In genomic region chr11:84247931-84248330, GRCh38 we compare ENCODE assay signal across 20 cellular contexts.
DNase-seq lines count a peak whose midpoint lies in the region; ATAC-seq and TF ChIP-seq lines count a peak whose summit lies in the region.
"Had no signal": no experiment of that assay in that cellular context is flagged by ENCODE, and none has a peak within 500 bp of the region (broad histone marks: within the 10 kb centered on the region; RNA-seq: fewer than 3 reads in every experiment).

No MANE protein-coding gene starts in this region.

- no peaks in the 10 kb centered on the region for H3K9me3 ChIP-seq in left ventricle myocardium inferior (replicated peaks)
- H3K9me3 ChIP-seq: uterus had no signal

- H3K4me2 ChIP-seq in mesendoderm (ENCODE audit: low read length) = no peak overlapping the region

- H2BK5ac ChIP-seq in mesendoderm (ENCODE audit: low read length) = no peak overlapping the region

- no peaks in the 10 kb centered on the region for H3K27me3 ChIP-seq in left ventricle myocardium inferior (ENCODE audit: low read depth)
- no peaks in the 10 kb centered on the region for H3K27me3 ChIP-seq in dorsolateral prefrontal cortex
- no peaks in the 10 kb centered on the region for H3K27me3 ChIP-seq in mesendoderm (ENCODE audit: insufficient read depth, low read length, poor library complexity)
- H3K27me3 ChIP-seq: cardiac muscle cell, uterus had no signal

- no peak overlapping the region for H3K4ac ChIP-seq in mesendoderm (ENCODE audit: low read depth, low read length)

- intact Hi-C loops in Right ventricle myocardium inferior (cut with DNase I) (no loop called here), left ventricle myocardium inferior (cut with micrococcal nuclease) (no loop called here), dorsolateral prefrontal cortex (cut with DNase I) (no loop called here)

- no peak overlapping the region for H3K9ac ChIP-seq in mesendoderm (ENCODE audit: low read length)

- H3K79me2 ChIP-seq in mesendoderm (ENCODE audit: control insufficient read depth, insufficient read depth, low read length) = no peaks in the 10 kb centered on the region

- DNase-seq in Right ventricle myocardium inferior (ENCODE audit: missing footprints) (no peak), left ventricle myocardium inferior (no peak), NCI-H526 treated with DMSO at 0.1 percent for 48 hours (lab: John Stamatoyannopoulos, UW) (peak; percentile 31), dorsolateral prefrontal cortex (no peak), NCI-H2171 treated with DMSO at 0.1 percent for 48 hours (lab: John Stamatoyannopoulos, UW) (no peak), mesendoderm (no peak), NCI-H2227 (lab: John Stamatoyannopoulos, UW; ENCODE audit: unreplicated experiment) (no peak), NCI-H2029 treated with DMSO at 0.1 percent for 48 hours (lab: John Stamatoyannopoulos, UW) (no peak)
- DNase-seq: ACHN; activated CD4-positive, alpha-beta T cell treated with anti-CD3 and anti-CD28 coated beads for 48 hours; activated naive CD8-positive, alpha-beta T cell treated with anti-CD3 and anti-CD28 coated beads, Interleukin-2, amount 50 U/mL, for 24 hours; HCEC 1CT; mammary epithelial cell; NCI-H510A; nucleus accumbens; T-helper 1 cell; uterus had no signal

- H3K56ac ChIP-seq in mesendoderm (ENCODE audit: low read length) = no peak overlapping the region

- H3K27ac ChIP-seq in left ventricle myocardium inferior (replicated peaks) (no peak overlapping the region), dorsolateral prefrontal cortex (peak overlapping the region in 32 of 59 donors; percentile 0 to 77 (median 48)), mesendoderm (ENCODE audit: low read depth, low read length) (no peak overlapping the region)
- H3K27ac ChIP-seq: C4-2B, cardiac muscle cell, epithelial cell of prostate, uterus had no signal

- H3K4me3 ChIP-seq in left ventricle myocardium inferior (no peak overlapping the region), dorsolateral prefrontal cortex (no peak overlapping the region), mesendoderm (ENCODE audit: low read length) (no peak overlapping the region)
- H3K4me3 ChIP-seq: cardiac muscle cell, uterus had no signal

- H2AK5ac ChIP-seq in mesendoderm (ENCODE audit: low read length) = no peak overlapping the region

- H3K4me1 ChIP-seq in left ventricle myocardium inferior (peaks cover 9% of the 10 kb centered on the region), mesendoderm (ENCODE audit: control insufficient read depth, low read depth, low read length) (no peaks in the 10 kb centered on the region)
- H3K4me1 ChIP-seq: uterus had no signal

- no peak overlapping the region for H2BK120ac ChIP-seq in mesendoderm (ENCODE audit: low read depth, low read length)

- no peak overlapping the region for H3K23ac ChIP-seq in mesendoderm (ENCODE audit: low read length)

- no peak overlapping the region for H4K8ac ChIP-seq in mesendoderm (ENCODE audit: low read depth, low read length)

- ATAC-seq in Right ventricle myocardium inferior = peak; percentile 34
- ATAC-seq: activated naive CD8-positive, alpha-beta T cell treated with anti-CD3 and anti-CD28 coated beads, Interleukin-2, amount 50 U/mL, for 24 hours had no signal

- no peak overlapping the region for H3K18ac ChIP-seq in mesendoderm (ENCODE audit: low read length)

- no peak for TF ChIP-seq CTCF in left ventricle myocardium inferior (IDR thresholded peaks at IDR 0.05; ENCODE audit: borderline replicate concordance)
- TF ChIP-seq CTCF in dorsolateral prefrontal cortex (IDR thresholded peaks at IDR 0.05 in 54 of 56, conservative IDR thresholded peaks at IDR 0.05 in 2 of 56; ENCODE audit: low read depth in 1 of 56, partially characterized antibody in 56 of 56) = no peak

- H3K36me3 ChIP-seq in left ventricle myocardium inferior = no peaks in the 10 kb centered on the region
- H3K36me3 ChIP-seq in mesendoderm (ENCODE audit: control insufficient read depth, insufficient read depth, low read length) = no peaks in the 10 kb centered on the region
- H3K36me3 ChIP-seq: cardiac muscle cell, uterus had no signal

- H2BK15ac ChIP-seq in mesendoderm (replicated peaks; ENCODE audit: low read depth) = no peak overlapping the region

- H4K5ac ChIP-seq in mesendoderm (ENCODE audit: low read length) = no peak overlapping the region

- WGBS in mesendoderm (ENCODE audit: extremely low coverage, insufficient coverage, low lambda C conversion rate) = no CpG with 5 or more reads among the region's 4 CpGs

- H3K79me1 ChIP-seq in mesendoderm (ENCODE audit: low read length) = no peaks in the 10 kb centered on the region

Comparison
In these comparisons a context has a peak if more than half of its experiments do, and no peak if none do; other contexts are left out.
1. H3K27ac ChIP-seq: peak in dorsolateral prefrontal cortex (32 of 59); none in left ventricle myocardium inferior (single experiment) and mesendoderm (single experiment).